Comparison of ENCODE assay signal across 10 cellular contexts in genomic region chr12:56143225-56143624, GRCh38. TPM values are rescaled to one million over a fixed set of nuclear protein-coding genes. Genes with fewer than 3 reads are reported as not detected.
DNase-seq lines count a peak whose midpoint lies in the region; ATAC-seq and TF ChIP-seq lines count a peak whose summit lies in the region.
"Had no signal": no experiment of that assay in that cellular context is flagged by ENCODE, and none has a peak within 500 bp of the region (broad histone marks: within the 10 kb centered on the region; RNA-seq: fewer than 3 reads in every experiment).

No MANE protein-coding gene starts in this region.

- H3K27ac Mint-ChIP-seq in chondrocyte (ENCODE audit: unreplicated experiment) (no peak overlapping the region), neural crest cell (ENCODE audit: unreplicated experiment) (peak overlapping the region; percentile 57)

- 68% methylated on average over 4 of the region's 4 CpGs for WGBS in right cardiac atrium

- no peaks in the 10 kb centered on the region for H3K27me3 ChIP-seq in right cardiac atrium (ENCODE audit: control insufficient read depth, insufficient read depth)
- no peaks in the 10 kb centered on the region for H3K27me3 ChIP-seq in SJCRH30

- H3K36me3 Mint-ChIP-seq in chondrocyte (ENCODE audit: low read depth) = peaks cover 46% of the 10 kb centered on the region
- H3K36me3 Mint-ChIP-seq in neural crest cell (ENCODE audit: low read depth) = peaks cover 40% of the 10 kb centered on the region

- intact Hi-C loops in right cardiac atrium (cut with DNase I) = no loop called here
- intact Hi-C loops in left cardiac atrium (cut with DNase I) = no loop called here

- H3K27ac ChIP-seq in right cardiac atrium (ENCODE audit: low read length) (peak overlapping the region; percentile 82), SJCRH30 (no peak overlapping the region)

- H3K4me1 Mint-ChIP-seq in chondrocyte (ENCODE audit: low read depth) (peaks cover 11% of the 10 kb centered on the region), neural crest cell (no peaks in the 10 kb centered on the region)

- ATAC-seq in right cardiac atrium (peak in 1 of 2 donors; percentile 3), left cardiac atrium (no peak)

- TF ChIP-seq CTCF in chondrocyte (IDR thresholded peaks at IDR 0.05) = no peak
- TF ChIP-seq CTCF in neural crest cell (conservative IDR thresholded peaks at IDR 0.05) = no peak

- no peaks in the 10 kb centered on the region for H3K27me3 Mint-ChIP-seq in chondrocyte (ENCODE audit: low read depth)
- no peaks in the 10 kb centered on the region for H3K27me3 Mint-ChIP-seq in neural crest cell (ENCODE audit: low read depth)

- H3K9me3 Mint-ChIP-seq in chondrocyte (ENCODE audit: low read depth) (no peaks in the 10 kb centered on the region), neural crest cell (no peaks in the 10 kb centered on the region)

- H3K4me1 ChIP-seq in right cardiac atrium (ENCODE audit: control insufficient read depth, insufficient read depth, low read length) (peaks cover 5% of the 10 kb centered on the region), SJCRH30 (peaks cover 7% of the 10 kb centered on the region)

- H3K9me3 ChIP-seq in right cardiac atrium (ENCODE audit: control insufficient read depth, low read length) (no peaks in the 10 kb centered on the region), SJCRH30 (replicated peaks) (no peaks in the 10 kb centered on the region)

- H3K4me3 Mint-ChIP-seq in chondrocyte (ENCODE audit: unreplicated experiment) = no peak overlapping the region
- H3K4me3 Mint-ChIP-seq in neural crest cell = peak overlapping the region; percentile 34

- DNase-seq in right cardiac atrium (peak in 1 of 3 donors; percentile 16), left cardiac atrium (no peak), chondrocyte (ENCODE audit: low spot score) (peak; percentile 24), neural crest cell (ENCODE audit: low read depth, low spot score) (no peak), SJCRH30 (no peak), NCI-H187 (lab: John Stamatoyannopoulos, UW) (no peak), NCI-H1048 (lab: John Stamatoyannopoulos, UW) (no peak), NCI-H2029 (lab: John Stamatoyannopoulos, UW) (no peak)
- DNase-seq: NCI-H1417 treated with DMSO at 0.1 percent for 48 hours, NCI-H510A treated with DMSO at 0.1 percent for 48 hours had no signal

- peaks cover 43% of the 10 kb centered on the region for H3K36me3 ChIP-seq in SJCRH30

- H3K4me3 ChIP-seq in right cardiac atrium (ENCODE audit: low read length) (no peak overlapping the region), SJCRH30 (no peak overlapping the region)

RNA-seq across cellular contexts. Expression of gene MYL6B, which starts 9.2 kb away (rescaled TPM):
- 10 to 100 TPM; 48.4 to 74.6 (median 60.2) TPM for total RNA-seq in right cardiac atrium
- polyA plus RNA-seq in right cardiac atrium = 65.7 TPM
- total RNA-seq in left cardiac atrium = 10 to 100 TPM; 40.5 to 42.5 TPM
- total RNA-seq in chondrocyte = 70.5 to 79.7 TPM (median 75.2 TPM) in 3 replicates
- 178 and 189 TPM in 2 replicates for total RNA-seq in neural crest cell
- total RNA-seq in SJCRH30 (2014; rRNA removed; shearing (Covaris generic)) = 199 and 208 TPM in 2 replicates

RNA-seq across cellular contexts. Expression of gene MYL6, which starts 14.9 kb away (rescaled TPM):
- total RNA-seq in right cardiac atrium (1,000 to 10,000 TPM in 1 of 4 donors, 100 to 1,000 TPM in 3; 592 to 1,178 (median 826) TPM), left cardiac atrium (1,000 to 10,000 TPM; 1,071 to 1,319 TPM), chondrocyte (1,367 to 2,282 TPM (median 2,236 TPM) in 3 replicates), neural crest cell (924 TPM in 2 replicates)
- polyA plus RNA-seq in right cardiac atrium = 1,131 TPM
- 564 and 633 TPM in 2 replicates for total RNA-seq in SJCRH30 (2014; rRNA removed; shearing (Covaris generic))

RNA-seq across cellular contexts. Expression of gene ESYT1, which starts 15.2 kb away (rescaled TPM):
- total RNA-seq in right cardiac atrium (10 to 100 TPM; 30.7 to 38.5 (median 33.6) TPM), left cardiac atrium (10 to 100 TPM; 54.1 to 63.9 TPM), chondrocyte (127 to 155 TPM (median 144 TPM) in 3 replicates), neural crest cell (118 and 121 TPM in 2 replicates)
- polyA plus RNA-seq in right cardiac atrium = 29.1 TPM
- 86.7 and 92.9 TPM in 2 replicates for total RNA-seq in SJCRH30 (2014; rRNA removed; shearing (Covaris generic))

RNA-seq across cellular contexts. Expression of gene ZC3H10, which starts 25.2 kb away (rescaled TPM):
- total RNA-seq in right cardiac atrium (1 to 10 TPM; 6.1 to 8.6 (median 6.7) TPM), left cardiac atrium (1 to 10 TPM; 6.6 to 7.6 TPM), chondrocyte (5.0 to 11.2 TPM (median 8.0 TPM) in 3 replicates), neural crest cell (19.1 and 19.3 TPM in 2 replicates)
- 2.7 TPM for polyA plus RNA-seq in right cardiac atrium
- 5.5 and 5.8 TPM in 2 replicates for total RNA-seq in SJCRH30 (2014; rRNA removed; shearing (Covaris generic))

RNA-seq across cellular contexts. Expression of gene RPL41, which starts 26.8 kb away (rescaled TPM):
- total RNA-seq in right cardiac atrium (1,000 to 10,000 TPM; 2,156 to 2,505 (median 2,353) TPM), left cardiac atrium (1,000 to 10,000 TPM; 2,192 to 2,337 TPM), chondrocyte (2,552 to 3,030 TPM (median 2,631 TPM) in 3 replicates), neural crest cell (4,478 and 4,582 TPM in 2 replicates)
- 2,026 TPM for polyA plus RNA-seq in right cardiac atrium
- total RNA-seq in SJCRH30 (2014; rRNA removed; shearing (Covaris generic)) = 5,544 and 5,661 TPM in 2 replicates
